Comparison of ENCODE assay signal across 23 cellular contexts in the genomic region with DNA sequence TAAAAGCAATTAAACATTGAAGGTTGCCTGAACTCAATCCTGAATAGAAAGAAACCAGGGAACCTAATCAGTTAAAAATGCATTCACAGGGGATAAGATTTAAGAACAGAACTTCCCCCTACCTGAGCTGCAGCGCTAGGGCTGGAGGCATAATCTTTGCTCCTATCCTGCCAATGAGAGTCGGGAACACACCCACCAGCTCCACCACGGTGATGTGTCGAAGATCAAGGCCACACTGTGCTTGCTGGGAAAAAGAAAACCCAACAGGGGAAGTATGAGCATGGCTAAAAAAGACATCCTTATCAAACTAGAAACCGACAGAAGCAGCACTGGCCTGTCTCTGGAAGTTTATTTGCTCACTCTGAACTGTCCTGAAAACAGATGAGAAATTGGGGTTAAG.
DNase-seq lines count a peak whose midpoint lies in the region; ATAC-seq, FAIRE-seq and TF ChIP-seq lines count a peak whose summit lies in the region.
"Had no signal": no experiment of that assay in that cellular context is flagged by ENCODE, and none has a peak within 500 bp of the region (broad histone marks: within the 10 kb centered on the region; RNA-seq: fewer than 3 reads in every experiment).

No MANE protein-coding gene starts in this region.

- peaks cover 6% of the 10 kb centered on the region; the same call in 1 of the 2 replicates for H3K4me1 ChIP-seq in HepG2 (ENCODE audit: insufficient read depth, low read length)
- H3K4me1 ChIP-seq in right lobe of liver, result no peaks in the 10 kb centered on the region
- no peaks in the 10 kb centered on the region for H3K4me1 ChIP-seq in uterus
- H3K4me1 ChIP-seq: BE2C, HAP-1 had no signal

- H3K9me3 ChIP-seq in HepG2 (ENCODE audit: low read length), result no peaks in the 10 kb centered on the region
- H3K9me3 ChIP-seq in right lobe of liver, result no peaks in the 10 kb centered on the region
- no peaks in the 10 kb centered on the region for H3K9me3 ChIP-seq in uterus
- H3K9me3 ChIP-seq: BE2C; BLaER1 treated with 17β-estradiol and CSF1 and Interleukin-3, amounts not matched to agents 10 nM and 100 nM; HAP-1 had no signal

- no peaks in the 10 kb centered on the region for H3K79me2 ChIP-seq in HepG2 (ENCODE audit: insufficient read depth, low read length)

- H3K27me3 ChIP-seq in HepG2 (ENCODE audit: control insufficient read depth in 1 of 2, insufficient read depth in 2 of 2, low read length in 2 of 2) (no peaks in the 10 kb centered on the region), right lobe of liver (no peaks in the 10 kb centered on the region), uterus (no peaks in the 10 kb centered on the region)
- H3K27me3 ChIP-seq: BE2C; BLaER1 treated with 17β-estradiol and CSF1 and Interleukin-3, amounts not matched to agents 10 nM and 100 nM had no signal

- peak; percentile 2 for DNase-seq in HepG2 (ENCODE audit: low spot score)
- no peak for DNase-seq in right lobe of liver
- DNase-seq in left colon, result peak in 1 of 2 donors; percentile 9
- no peak for DNase-seq in sciatic nerve (ENCODE audit: low spot score)
- no peak for DNase-seq in uterus
- DNase-seq in stimulated activated CD4-positive, alpha-beta T cell treated with anti-CD3 and anti-CD28 coated beads, Interleukin-4, amount 100 ng/mL, for 4 hours, result no peak
- no peak for DNase-seq in AML-193 (lab: John Stamatoyannopoulos, UW)
- DNase-seq: BE2C; CD4-positive, alpha-beta T cell; CD8-positive, alpha-beta memory T cell; DMS53; DMS79 treated with DMSO at 0.1 percent for 48 hours; GF-D8; GOT3; HFFc6 had no signal

- in situ Hi-C loops in HepG2 (cut with HindIII; ENCODE audit: extremely low pct_ligation_motif_present, low pct_unique_long_range_greater_than_20kb), result no loop called here

- no peak; the same call in 2 of the 3 replicates for ATAC-seq in HepG2
- ATAC-seq in right lobe of liver, result no peak
- ATAC-seq in left colon, result peak; percentile 62
- peak; percentile 24 for ATAC-seq in sciatic nerve
- no peak for ATAC-seq in HG03097 (IDR thresholded peaks at IDR 0.05; ENCODE audit: low FRiP score, unreplicated experiment)

- no peaks in the 10 kb centered on the region for H4K20me1 ChIP-seq in HepG2 (ENCODE audit: insufficient read depth, low read length)
- H4K20me1 ChIP-seq: BLaER1 treated with 17β-estradiol and CSF1 and Interleukin-3, amounts not matched to agents 10 nM and 100 nM had no signal

- FAIRE-seq in HepG2 (lab: Jason Lieb, UNC), result no peak
- FAIRE-seq: A204.1, GM12891, GM18507, H54 had no signal

- TF ChIP-seq CTCF in HepG2 (CRISPR knock-in tag; IDR thresholded peaks at IDR 0.05), result no peak
- no peak for TF ChIP-seq CTCF in right lobe of liver (IDR thresholded peaks at IDR 0.05)
- no peak for TF ChIP-seq CTCF in uterus (IDR thresholded peaks at IDR 0.05)

- no peak overlapping the region for H3K4me2 ChIP-seq in HepG2 (ENCODE audit: low read depth, low read length)
- H3K4me2 ChIP-seq: BLaER1 treated with 17β-estradiol and CSF1 and Interleukin-3, amounts not matched to agents 10 nM and 100 nM had no signal

- no peak overlapping the region for H3K9ac ChIP-seq in HepG2 (ENCODE audit: insufficient read depth, low read depth, low read length)
- H3K9ac ChIP-seq: BLaER1 treated with 17β-estradiol and CSF1 and Interleukin-3, amounts not matched to agents 10 nM and 100 nM had no signal

- H3K4me3 ChIP-seq in HepG2 (replicated peaks in 1 of 3; ENCODE audit: insufficient read depth in 1 of 3, low read depth in 2 of 3, low read length in 3 of 3), result no peak overlapping the region
- no peak overlapping the region for H3K4me3 ChIP-seq in right lobe of liver
- H3K4me3 ChIP-seq in uterus, result no peak overlapping the region
- H3K4me3 ChIP-seq: BLaER1 treated with 17β-estradiol and CSF1 and Interleukin-3, amounts not matched to agents 10 nM and 100 nM; HAP-1 had no signal

- 12% methylated on average over 5 of the region's 5 CpGs for WGBS in HepG2 (ENCODE audit: low lambda C conversion rate)
- WGBS in right lobe of liver (ENCODE audit: insufficient coverage, low coverage, low lambda C conversion rate, missing lambda C conversion rate), result 23% methylated on average over 5 of the region's 5 CpGs

- H3K27ac ChIP-seq in HepG2 (ENCODE audit: extremely low read length, insufficient read depth, low read length) (no peak overlapping the region), right lobe of liver (no peak overlapping the region), uterus (no peak overlapping the region)
- H3K27ac ChIP-seq: 22Rv1; BLaER1 treated with 17β-estradiol and CSF1 and Interleukin-3, amounts not matched to agents 10 nM and 100 nM had no signal

- BruUV-seq in HepG2 (replicated peaks; lab: Mats Ljungman, UMichigan), result no TSS peak

- H3K36me3 ChIP-seq in HepG2 (replicated peaks in 1 of 2; ENCODE audit: control insufficient read depth in 1 of 2, insufficient read depth in 2 of 2, low read length in 2 of 2), result no peaks in the 10 kb centered on the region
- no peaks in the 10 kb centered on the region for H3K36me3 ChIP-seq in right lobe of liver
- H3K36me3 ChIP-seq in uterus, result no peaks in the 10 kb centered on the region
- H3K36me3 ChIP-seq: BE2C; BLaER1 treated with 17β-estradiol and CSF1 and Interleukin-3, amounts not matched to agents 10 nM and 100 nM; HAP-1 had no signal

- no peak overlapping the region for H2AFZ ChIP-seq in HepG2 (ENCODE audit: low read length)

- TF ChIP-seq POLR2A in HepG2 (IDR thresholded peaks at IDR 0.05; ENCODE audit: insufficient read depth in 1 of 2, low read depth in 2 of 2, low read length in 2 of 2) (no peak), right lobe of liver (IDR thresholded peaks at IDR 0.05) (no peak), uterus (IDR thresholded peaks at IDR 0.05) (no peak)

- intact Hi-C loops in HepG2 (cut with micrococcal nuclease; ENCODE audit: unreplicated experiment), result no loop called here
- intact Hi-C loops in right lobe of liver (cut with DNase I), result no loop called here
- intact Hi-C loops in left colon (cut with DNase I, micrococcal nuclease), result loop anchor here in 1 of 2 donors (10.0 kb wide), 1 partner anchor 230 kb away; no protein-coding TSS in a partner anchor
- intact Hi-C loops in sciatic nerve (cut with DNase I), result no loop called here
- intact Hi-C loops in uterus (cut with DNase I; ENCODE audit: low total_unique reads), result no loop called here

- no peak for TF ChIP-seq EP300 in HepG2 (IDR thresholded peaks at IDR 0.05; ENCODE audit: low read depth in 2 of 2, low read length in 2 of 2)
- TF ChIP-seq EP300 in HepG2 (CRISPR knock-in tag; IDR thresholded peaks at IDR 0.05; ENCODE audit: borderline replicate concordance), result no peak

- TF ChIP-seq RAD21 in HepG2 (CRISPR knock-in tag; IDR thresholded peaks at IDR 0.05), result no peak

- CTCF ChIA-PET in HepG2 (lab: Yijun Ruan, JAX; ENCODE audit: low intra/inter-chr PET ratio, low total read pairs), result no interaction called here

- POLR2A ChIA-PET in HepG2 (lab: Yijun Ruan, JAX), result no interaction called here

TF ChIP-seq in HepG2, 621 proteins besides CTCF, POLR2A, EP300 and RAD21:
- TF ChIP-seq ZNF557 (CRISPR knock-in tag; IDR thresholded peaks at IDR 0.05) (no peak), SKI (IDR thresholded peaks at IDR 0.05; ENCODE audit: partially characterized antibody) (no peak), AKAP8 (CRISPR knock-in tag; IDR thresholded peaks at IDR 0.05) (no peak), FLYWCH1 (CRISPR knock-in tag; IDR thresholded peaks at IDR 0.05) (no peak), ZNF225 (CRISPR knock-in tag; IDR thresholded peaks at IDR 0.05) (no peak), ZNF329 (CRISPR knock-in tag; IDR thresholded peaks at IDR 0.05; ENCODE audit: low read depth) (no peak), SAP130 (CRISPR knock-in tag; IDR thresholded peaks at IDR 0.05; ENCODE audit: low read depth) (no peak), ZFY (CRISPR knock-in tag; IDR thresholded peaks at IDR 0.05) (no peak), ZNF234 (CRISPR knock-in tag; conservative IDR thresholded peaks at IDR 0.05) (no peak), NFYB (CRISPR knock-in tag; IDR thresholded peaks at IDR 0.05) (no peak), ZNF430 (CRISPR knock-in tag; IDR thresholded peaks at IDR 0.05) (no peak)
- TF ChIP-seq, protein P1, sequence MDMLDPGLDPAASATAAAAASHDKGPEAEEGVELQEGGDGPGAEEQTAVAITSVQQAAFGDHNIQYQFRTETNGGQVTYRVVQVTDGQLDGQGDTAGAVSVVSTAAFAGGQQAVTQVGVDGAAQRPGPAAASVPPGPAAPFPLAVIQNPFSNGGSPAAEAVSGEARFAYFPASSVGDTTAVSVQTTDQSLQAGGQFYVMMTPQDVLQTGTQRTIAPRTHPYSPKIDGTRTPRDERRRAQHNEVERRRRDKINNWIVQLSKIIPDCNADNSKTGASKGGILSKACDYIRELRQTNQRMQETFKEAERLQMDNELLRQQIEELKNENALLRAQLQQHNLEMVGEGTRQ (IDR thresholded peaks at IDR 0.05; ENCODE audit: low read depth, low read length), result no peak
- TF ChIP-seq, protein P1 (CRISPR knock-in tag; IDR thresholded peaks at IDR 0.05; ENCODE audit: borderline replicate concordance), result no peak

Comparison
In these comparisons a context has a peak if more than half of its experiments do, and no peak if none do; other contexts are left out.
1. ATAC-seq: peak in left colon (single experiment) and sciatic nerve (single experiment); none in HepG2 (single experiment), right lobe of liver (0 of 4) and HG03097 (single experiment).